8 cellular contexts compared by ENCODE assay signal in genomic region chr3:12662593-12663310, GRCh38. TPM values are rescaled to one million over a fixed set of nuclear protein-coding genes. Genes with fewer than 3 reads are reported as not detected.
DNase-seq lines count a peak whose midpoint lies in the region; TF ChIP-seq lines count a peak whose summit lies in the region.

No MANE protein-coding gene starts in this region.

- DNase-seq in NCI-H2227 (lab: John Stamatoyannopoulos, UW; ENCODE audit: unreplicated experiment) (peak; percentile 17), NCI-H2227 treated with DMSO at 0.1 percent for 48 hours (lab: John Stamatoyannopoulos, UW) (no peak), activated gamma-delta T cell treated with Interleukin-2 at 50 U/mL for 16 hours (peak; percentile 22), globus pallidus (ENCODE audit: low spot score) (peak; percentile 47), osteocyte (ENCODE audit: extremely low spot score, unreplicated experiment) (peak; percentile 82), uterus (no peak), NCI-H446 (lab: John Stamatoyannopoulos, UW) (no peak)

- no peaks in the 10 kb centered on the region for H3F3A ChIP-seq in OCI-LY1 (ENCODE audit: insufficient read depth, low read length)

- no peaks in the 10 kb centered on the region for H3K9me3 Mint-ChIP-seq in osteocyte (ENCODE audit: unreplicated experiment)

- H3K27ac ChIP-seq in OCI-LY1 (ENCODE audit: low read depth, low read length, poor library complexity, severe bottlenecking), result peak overlapping the region; percentile 68
- peak overlapping the region; percentile 100 for H3K27ac ChIP-seq in uterus

- H3K27ac Mint-ChIP-seq in osteocyte (ENCODE audit: unreplicated experiment), result peak overlapping the region; percentile 99

- H3K9me3 ChIP-seq in OCI-LY1 (ENCODE audit: low read length) (no peaks in the 10 kb centered on the region), uterus (no peaks in the 10 kb centered on the region)

- no peaks in the 10 kb centered on the region for H3K27me3 Mint-ChIP-seq in osteocyte (ENCODE audit: unreplicated experiment)

- TF ChIP-seq CTCF in OCI-LY1 (IDR thresholded peaks at IDR 0.05; ENCODE audit: low read length), result no peak
- no peak for TF ChIP-seq CTCF in osteocyte (IDR thresholded peaks at IDR 0.05)
- no peak for TF ChIP-seq CTCF in uterus (IDR thresholded peaks at IDR 0.05)

- no peak overlapping the region for H2AFZ ChIP-seq in OCI-LY1 (ENCODE audit: low read length)

- H3K4me3 ChIP-seq in OCI-LY1 (ENCODE audit: low read depth, low read length, poor library complexity, severe bottlenecking) (peak overlapping the region; percentile 98), uterus (peak overlapping the region; percentile 71 to 100)

- H3K4me1 ChIP-seq in OCI-LY1 (ENCODE audit: insufficient read depth, low read length, severe bottlenecking), result peaks cover 37% of the 10 kb centered on the region
- peaks cover 0 to 4% of the 10 kb centered on the region in 2 donors for H3K4me1 ChIP-seq in uterus

- H3K9me2 ChIP-seq in OCI-LY1 (ENCODE audit: low read depth, low read length), result no peaks in the 10 kb centered on the region

- no peaks in the 10 kb centered on the region for H3K36me3 Mint-ChIP-seq in osteocyte (ENCODE audit: unreplicated experiment)

- H3K4me3 Mint-ChIP-seq in osteocyte (ENCODE audit: unreplicated experiment), result peak overlapping the region; percentile 96

- no peaks in the 10 kb centered on the region for H4K20me1 ChIP-seq in OCI-LY1 (ENCODE audit: insufficient read depth, low read length)

- peaks cover 58% of the 10 kb centered on the region for H3K79me2 ChIP-seq in OCI-LY1 (ENCODE audit: insufficient read depth, low read length)

- 0 out of 2 replicates have a peak, but pooled peaks cover 2% of the 10 kb centered on the region for H3K36me3 ChIP-seq in OCI-LY1 (ENCODE audit: insufficient read depth, low read length)
- no peaks in the 10 kb centered on the region for H3K36me3 ChIP-seq in uterus

- H3K9ac ChIP-seq in OCI-LY1 (ENCODE audit: low read length), result peak overlapping the region; percentile 97

- no peak for TF ChIP-seq POLR2A in uterus (IDR thresholded peaks at IDR 0.05)

- intact Hi-C loops in uterus (cut with DNase I; ENCODE audit: low total_unique reads), result no loop called here

- H3K27me3 ChIP-seq in OCI-LY1 (ENCODE audit: insufficient read depth, low read length) (no peaks in the 10 kb centered on the region), uterus (no peaks in the 10 kb centered on the region)

- H3K4me2 ChIP-seq in OCI-LY1 (ENCODE audit: low read length), result peak overlapping the region; percentile 90

- peaks cover 48% of the 10 kb centered on the region for H3K4me1 Mint-ChIP-seq in osteocyte (ENCODE audit: unreplicated experiment)

RNA-seq across cellular contexts. Expression of gene RAF1, which starts 1.2 kb away (rescaled TPM):
- total RNA-seq in osteocyte, result 87.3 and 90.3 TPM in 2 replicates
- 100 to 1,000 TPM in 2 of 4 donors, 10 to 100 TPM in 2; 74.5 to 123 (median 110) TPM for total RNA-seq in uterus

Comparison
In these comparisons a context has a peak if more than half of its experiments do, and no peak if none do; other contexts are left out.
1. DNase-seq: peak in NCI-H2227 (single experiment), activated gamma-delta T cell treated with Interleukin-2 at 50 U/mL for 16 hours (single experiment), globus pallidus (single experiment) and osteocyte (single experiment); none in NCI-H2227 treated with DMSO at 0.1 percent for 48 hours (single experiment), uterus (0 of 2) and NCI-H446 (0 of 2).